ENCODE assay signal across 8 cellular contexts in genomic region chr15:67048281-67049279, GRCh38. TPM values are rescaled to one million over a fixed set of nuclear protein-coding genes. Genes with fewer than 3 reads are reported as not detected.
DNase-seq lines count a peak whose midpoint lies in the region; ATAC-seq, FAIRE-seq and TF ChIP-seq lines count a peak whose summit lies in the region.

No MANE protein-coding gene starts in this region.

- no peaks in the 10 kb centered on the region for H3K27me3 ChIP-seq in pancreas

- intact Hi-C loops in pancreas (cut with DNase I) = no loop called here

- H3K9me3 ChIP-seq in pancreas = no peaks in the 10 kb centered on the region

- DNase-seq in CD1c-positive myeloid dendritic cell (ENCODE audit: extremely low spot score) (peak; percentile 64), RCC 7860 (ENCODE audit: low spot score) (peak; percentile 84), fibroblast of mammary gland (ENCODE audit: low read depth) (peak; percentile 81), pancreas (peak; percentile 85 to 90 (median 87)), inferior parietal cortex (ENCODE audit: extremely low spot score) (no peak), KG1 (lab: John Stamatoyannopoulos, UW) (no peak), GM19239 (ENCODE audit: insufficient read length, low spot score) (no peak)

- H3K36me3 ChIP-seq in pancreas = no peaks in the 10 kb centered on the region

- FAIRE-seq in RCC 7860 (lab: Jason Lieb, UNC) (peak; percentile 86), pancreas (lab: Jason Lieb, UNC) (no peak), GM19239 (lab: Jason Lieb, UNC) (no peak)

- no peak overlapping the region for H3K4me3 ChIP-seq in fibroblast of mammary gland (ENCODE audit: control insufficient read depth, low read depth, low read length)
- peak overlapping the region in 1 of 4 donors; percentile 17 for H3K4me3 ChIP-seq in pancreas

- TF ChIP-seq CTCF in fibroblast of mammary gland (conservative IDR thresholded peaks at IDR 0.05; ENCODE audit: control insufficient read depth, insufficient read depth, low read depth, low read length) = no peak
- no peak for TF ChIP-seq CTCF in pancreas (IDR thresholded peaks at IDR 0.05)

- H3K27ac ChIP-seq in pancreas = peak overlapping the region; percentile 71 to 95 (median 88)

- ATAC-seq in pancreas (peak; percentile 85 to 86 (median 86)), HG03280 (IDR thresholded peaks at IDR 0.05; ENCODE audit: unreplicated experiment) (no peak)

- WGBS in pancreas, 2 donors = 22 to 26% methylated on average over 9 of the region's 9 CpGs

- H3K4me1 ChIP-seq in pancreas = peaks cover 42 to 53% (median 43%) of the 10 kb centered on the region in 3 donors

RNA-seq across cellular contexts. Expression of gene SMAD3, which starts 16.8 kb away (rescaled TPM):
- 10 to 100 TPM; 15.6 to 42.5 (median 23.8) TPM for total RNA-seq in pancreas
- polyA plus RNA-seq in pancreas = 10 to 100 TPM in 1 of 2 donors, 1 to 10 TPM in 1; 7.9 to 13.5 TPM

Comparison
In these comparisons a context has a peak if more than half of its experiments do, and no peak if none do; other contexts are left out.
1. DNase-seq: peak in CD1c-positive myeloid dendritic cell (single experiment), RCC 7860 (single experiment), fibroblast of mammary gland (single experiment) and pancreas (6 of 6); none in inferior parietal cortex (single experiment), KG1 (single experiment) and GM19239 (single experiment).